ENCODE assay signal across 8 cellular contexts in genomic region chr17:7484067-7484963, GRCh38.
DNase-seq lines count a peak whose midpoint lies in the region; ATAC-seq and TF ChIP-seq lines count a peak whose summit lies in the region.

POLR2A (plus strand) TSS chr17:7484366.

- no peak for TF ChIP-seq CTCF in AG09309 (IDR thresholded peaks at IDR 0.05; ENCODE audit: control insufficient read depth, insufficient read depth, low read depth, low read length, missing control alignments)

- ATAC-seq in GM19025 (IDR thresholded peaks at IDR 0.05; ENCODE audit: low read depth, unreplicated experiment) (peak; percentile 65), HG03342 (IDR thresholded peaks at IDR 0.05; ENCODE audit: unreplicated experiment) (peak; percentile 58)
- ATAC-seq in activated CD4-positive, CD25-positive, alpha-beta regulatory T cell treated with anti-CD3 and anti-CD28 coated beads, Interleukin-2, amount 50 U/mL, for 24 hours = peak; percentile 71 to 75

- peak; percentile 95 for DNase-seq in AG09309 (ENCODE audit: low read depth)
- DNase-seq in NCI-H446 (lab: John Stamatoyannopoulos, UW) = peak; percentile 98
- peak; percentile 97 for DNase-seq in cerebellar cortex (ENCODE audit: low spot score)
- DNase-seq in islet precursor cell = peak; percentile 99
- DNase-seq in stimulated activated CD4-positive, alpha-beta T cell treated with anti-CD3 and anti-CD28 coated beads, Interleukin-12 subunit alpha, Interleukin-12 subunit beta, amount 100 ng/mL, for 48 hours (ENCODE audit: low read depth in 2 of 3, low spot score in 1 of 3) = peak; percentile 95 to 98 (median 95)

- H3K4me3 ChIP-seq in AG09309 (ENCODE audit: control insufficient read depth, low read depth, low read length) = peak within 1 kb of the TSS; percentile 92

Comparison
In these comparisons a context has a peak if more than half of its experiments do, and no peak if none do; other contexts are left out.
1. Peak in every context shown above with its lines: DNase-seq, ATAC-seq and H3K4me3 ChIP-seq.